In the genomic region with DNA sequence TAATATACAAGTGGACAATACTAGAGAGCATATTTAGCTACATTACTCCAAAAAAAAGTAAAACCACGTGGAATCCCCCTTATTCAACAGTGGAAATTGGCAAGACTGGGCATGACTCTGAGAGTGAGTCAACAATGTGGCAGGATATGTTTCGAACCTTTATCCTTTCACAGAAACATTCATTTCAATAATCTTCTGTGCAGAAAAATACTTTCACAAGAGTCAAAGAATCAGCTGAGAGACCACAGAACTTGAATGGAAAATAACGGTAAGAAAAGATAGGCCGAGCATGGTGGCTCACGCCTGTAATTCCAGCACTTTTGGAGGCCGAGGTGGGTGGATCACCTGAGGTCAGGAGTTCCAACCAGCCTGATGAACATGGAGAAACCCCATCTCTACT, we compare ENCODE assay signal across 1 cellular context.
TF ChIP-seq lines count a peak whose summit lies in the region.

No MANE protein-coding gene starts in this region.

TF ChIP-seq in GM12878, 131 proteins besides CTCF, POLR2A, EP300 and RAD21 (continued from another document and continues in another):
- TF ChIP-seq, protein P1, sequence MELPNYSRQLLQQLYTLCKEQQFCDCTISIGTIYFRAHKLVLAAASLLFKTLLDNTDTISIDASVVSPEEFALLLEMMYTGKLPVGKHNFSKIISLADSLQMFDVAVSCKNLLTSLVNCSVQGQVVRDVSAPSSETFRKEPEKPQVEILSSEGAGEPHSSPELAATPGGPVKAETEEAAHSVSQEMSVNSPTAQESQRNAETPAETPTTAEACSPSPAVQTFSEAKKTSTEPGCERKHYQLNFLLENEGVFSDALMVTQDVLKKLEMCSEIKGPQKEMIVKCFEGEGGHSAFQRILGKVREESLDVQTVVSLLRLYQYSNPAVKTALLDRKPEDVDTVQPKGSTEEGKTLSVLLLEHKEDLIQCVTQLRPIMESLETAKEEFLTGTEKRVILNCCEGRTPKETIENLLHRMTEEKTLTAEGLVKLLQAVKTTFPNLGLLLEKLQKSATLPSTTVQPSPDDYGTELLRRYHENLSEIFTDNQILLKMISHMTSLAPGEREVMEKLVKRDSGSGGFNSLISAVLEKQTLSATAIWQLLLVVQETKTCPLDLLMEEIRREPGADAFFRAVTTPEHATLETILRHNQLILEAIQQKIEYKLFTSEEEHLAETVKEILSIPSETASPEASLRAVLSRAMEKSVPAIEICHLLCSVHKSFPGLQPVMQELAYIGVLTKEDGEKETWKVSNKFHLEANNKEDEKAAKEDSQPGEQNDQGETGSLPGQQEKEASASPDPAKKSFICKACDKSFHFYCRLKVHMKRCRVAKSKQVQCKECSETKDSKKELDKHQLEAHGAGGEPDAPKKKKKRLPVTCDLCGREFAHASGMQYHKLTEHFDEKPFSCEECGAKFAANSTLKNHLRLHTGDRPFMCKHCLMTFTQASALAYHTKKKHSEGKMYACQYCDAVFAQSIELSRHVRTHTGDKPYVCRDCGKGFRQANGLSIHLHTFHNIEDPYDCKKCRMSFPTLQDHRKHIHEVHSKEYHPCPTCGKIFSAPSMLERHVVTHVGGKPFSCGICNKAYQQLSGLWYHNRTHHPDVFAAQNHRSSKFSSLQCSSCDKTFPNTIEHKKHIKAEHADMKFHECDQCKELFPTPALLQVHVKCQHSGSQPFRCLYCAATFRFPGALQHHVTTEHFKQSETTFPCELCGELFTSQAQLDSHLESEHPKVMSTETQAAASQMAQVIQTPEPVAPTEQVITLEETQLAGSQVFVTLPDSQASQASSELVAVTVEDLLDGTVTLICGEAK (IDR thresholded peaks at IDR 0.05; ENCODE audit: borderline replicate concordance), result no peak
- no peak for TF ChIP-seq MYB (IDR thresholded peaks at IDR 0.05; ENCODE audit: borderline replicate concordance, low read depth, low read length)
- TF ChIP-seq IKZF1 (conservative IDR thresholded peaks at IDR 0.05), result peak; percentile 75
- peak; percentile 55; the same call in 1 of the 2 replicates for TF ChIP-seq CREB1 (IDR thresholded peaks at IDR 0.05; ENCODE audit: low read depth)
- no peak for TF ChIP-seq EGR1 (IDR thresholded peaks at IDR 0.05; ENCODE audit: borderline replicate concordance in 1 of 2, low read depth in 2 of 2, low read length in 2 of 2)
- 0 out of 2 replicates have a peak, but pooled peaks have one; percentile 16 for TF ChIP-seq TCF12 (IDR thresholded peaks at IDR 0.05; ENCODE audit: low read depth, low read length)
- TF ChIP-seq, protein P2, sequence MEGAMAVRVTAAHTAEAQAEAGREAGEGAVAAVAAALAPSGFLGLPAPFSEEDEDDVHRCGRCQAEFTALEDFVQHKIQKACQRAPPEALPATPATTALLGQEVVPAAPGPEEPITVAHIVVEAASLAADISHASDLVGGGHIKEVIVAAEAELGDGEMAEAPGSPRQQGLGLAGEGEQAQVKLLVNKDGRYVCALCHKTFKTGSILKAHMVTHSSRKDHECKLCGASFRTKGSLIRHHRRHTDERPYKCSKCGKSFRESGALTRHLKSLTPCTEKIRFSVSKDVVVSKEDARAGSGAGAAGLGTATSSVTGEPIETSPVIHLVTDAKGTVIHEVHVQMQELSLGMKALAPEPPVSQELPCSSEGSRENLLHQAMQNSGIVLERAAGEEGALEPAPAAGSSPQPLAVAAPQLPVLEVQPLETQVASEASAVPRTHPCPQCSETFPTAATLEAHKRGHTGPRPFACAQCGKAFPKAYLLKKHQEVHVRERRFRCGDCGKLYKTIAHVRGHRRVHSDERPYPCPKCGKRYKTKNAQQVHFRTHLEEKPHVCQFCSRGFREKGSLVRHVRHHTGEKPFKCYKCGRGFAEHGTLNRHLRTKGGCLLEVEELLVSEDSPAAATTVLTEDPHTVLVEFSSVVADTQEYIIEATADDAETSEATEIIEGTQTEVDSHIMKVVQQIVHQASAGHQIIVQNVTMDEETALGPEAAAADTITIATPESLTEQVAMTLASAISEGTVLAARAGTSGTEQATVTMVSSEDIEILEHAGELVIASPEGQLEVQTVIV (IDR thresholded peaks at IDR 0.05; ENCODE audit: borderline replicate concordance, partially characterized antibody), result no peak
- TF ChIP-seq NFXL1 (IDR thresholded peaks at IDR 0.05; ENCODE audit: borderline replicate concordance), result no peak
- TF ChIP-seq EED (IDR thresholded peaks at IDR 0.05; ENCODE audit: low read depth), result peak; percentile 66; the same call in 1 of the 2 replicates
- TF ChIP-seq RELA (IDR thresholded peaks at IDR 0.05; ENCODE audit: borderline replicate concordance, partially characterized antibody), result peak; percentile 77
- TF ChIP-seq, protein P3, sequence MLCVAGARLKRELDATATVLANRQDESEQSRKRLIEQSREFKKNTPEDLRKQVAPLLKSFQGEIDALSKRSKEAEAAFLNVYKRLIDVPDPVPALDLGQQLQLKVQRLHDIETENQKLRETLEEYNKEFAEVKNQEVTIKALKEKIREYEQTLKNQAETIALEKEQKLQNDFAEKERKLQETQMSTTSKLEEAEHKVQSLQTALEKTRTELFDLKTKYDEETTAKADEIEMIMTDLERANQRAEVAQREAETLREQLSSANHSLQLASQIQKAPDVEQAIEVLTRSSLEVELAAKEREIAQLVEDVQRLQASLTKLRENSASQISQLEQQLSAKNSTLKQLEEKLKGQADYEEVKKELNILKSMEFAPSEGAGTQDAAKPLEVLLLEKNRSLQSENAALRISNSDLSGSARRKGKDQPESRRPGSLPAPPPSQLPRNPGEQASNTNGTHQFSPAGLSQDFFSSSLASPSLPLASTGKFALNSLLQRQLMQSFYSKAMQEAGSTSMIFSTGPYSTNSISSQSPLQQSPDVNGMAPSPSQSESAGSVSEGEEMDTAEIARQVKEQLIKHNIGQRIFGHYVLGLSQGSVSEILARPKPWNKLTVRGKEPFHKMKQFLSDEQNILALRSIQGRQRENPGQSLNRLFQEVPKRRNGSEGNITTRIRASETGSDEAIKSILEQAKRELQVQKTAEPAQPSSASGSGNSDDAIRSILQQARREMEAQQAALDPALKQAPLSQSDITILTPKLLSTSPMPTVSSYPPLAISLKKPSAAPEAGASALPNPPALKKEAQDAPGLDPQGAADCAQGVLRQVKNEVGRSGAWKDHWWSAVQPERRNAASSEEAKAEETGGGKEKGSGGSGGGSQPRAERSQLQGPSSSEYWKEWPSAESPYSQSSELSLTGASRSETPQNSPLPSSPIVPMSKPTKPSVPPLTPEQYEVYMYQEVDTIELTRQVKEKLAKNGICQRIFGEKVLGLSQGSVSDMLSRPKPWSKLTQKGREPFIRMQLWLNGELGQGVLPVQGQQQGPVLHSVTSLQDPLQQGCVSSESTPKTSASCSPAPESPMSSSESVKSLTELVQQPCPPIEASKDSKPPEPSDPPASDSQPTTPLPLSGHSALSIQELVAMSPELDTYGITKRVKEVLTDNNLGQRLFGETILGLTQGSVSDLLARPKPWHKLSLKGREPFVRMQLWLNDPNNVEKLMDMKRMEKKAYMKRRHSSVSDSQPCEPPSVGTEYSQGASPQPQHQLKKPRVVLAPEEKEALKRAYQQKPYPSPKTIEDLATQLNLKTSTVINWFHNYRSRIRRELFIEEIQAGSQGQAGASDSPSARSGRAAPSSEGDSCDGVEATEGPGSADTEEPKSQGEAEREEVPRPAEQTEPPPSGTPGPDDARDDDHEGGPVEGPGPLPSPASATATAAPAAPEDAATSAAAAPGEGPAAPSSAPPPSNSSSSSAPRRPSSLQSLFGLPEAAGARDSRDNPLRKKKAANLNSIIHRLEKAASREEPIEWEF (IDR thresholded peaks at IDR 0.05; ENCODE audit: insufficient replicate concordance, low read depth, low read length), result no peak
- no peak for TF ChIP-seq STAT1 (conservative IDR thresholded peaks at IDR 0.05)
- no peak for TF ChIP-seq CHD2 (IDR thresholded peaks at IDR 0.05; ENCODE audit: borderline replicate concordance, low read depth, low read length)
- no peak for TF ChIP-seq SPI1 (IDR thresholded peaks at IDR 0.05; ENCODE audit: borderline replicate concordance, insufficient read depth, low read depth, low read length)
- TF ChIP-seq, protein P4, sequence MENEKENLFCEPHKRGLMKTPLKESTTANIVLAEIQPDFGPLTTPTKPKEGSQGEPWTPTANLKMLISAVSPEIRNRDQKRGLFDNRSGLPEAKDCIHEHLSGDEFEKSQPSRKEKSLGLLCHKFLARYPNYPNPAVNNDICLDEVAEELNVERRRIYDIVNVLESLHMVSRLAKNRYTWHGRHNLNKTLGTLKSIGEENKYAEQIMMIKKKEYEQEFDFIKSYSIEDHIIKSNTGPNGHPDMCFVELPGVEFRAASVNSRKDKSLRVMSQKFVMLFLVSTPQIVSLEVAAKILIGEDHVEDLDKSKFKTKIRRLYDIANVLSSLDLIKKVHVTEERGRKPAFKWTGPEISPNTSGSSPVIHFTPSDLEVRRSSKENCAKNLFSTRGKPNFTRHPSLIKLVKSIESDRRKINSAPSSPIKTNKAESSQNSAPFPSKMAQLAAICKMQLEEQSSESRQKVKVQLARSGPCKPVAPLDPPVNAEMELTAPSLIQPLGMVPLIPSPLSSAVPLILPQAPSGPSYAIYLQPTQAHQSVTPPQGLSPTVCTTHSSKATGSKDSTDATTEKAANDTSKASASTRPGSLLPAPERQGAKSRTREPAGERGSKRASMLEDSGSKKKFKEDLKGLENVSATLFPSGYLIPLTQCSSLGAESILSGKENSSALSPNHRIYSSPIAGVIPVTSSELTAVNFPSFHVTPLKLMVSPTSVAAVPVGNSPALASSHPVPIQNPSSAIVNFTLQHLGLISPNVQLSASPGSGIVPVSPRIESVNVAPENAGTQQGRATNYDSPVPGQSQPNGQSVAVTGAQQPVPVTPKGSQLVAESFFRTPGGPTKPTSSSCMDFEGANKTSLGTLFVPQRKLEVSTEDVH (IDR thresholded peaks at IDR 0.05; ENCODE audit: low read depth, partially characterized antibody), result no peak
- TF ChIP-seq, protein P5, sequence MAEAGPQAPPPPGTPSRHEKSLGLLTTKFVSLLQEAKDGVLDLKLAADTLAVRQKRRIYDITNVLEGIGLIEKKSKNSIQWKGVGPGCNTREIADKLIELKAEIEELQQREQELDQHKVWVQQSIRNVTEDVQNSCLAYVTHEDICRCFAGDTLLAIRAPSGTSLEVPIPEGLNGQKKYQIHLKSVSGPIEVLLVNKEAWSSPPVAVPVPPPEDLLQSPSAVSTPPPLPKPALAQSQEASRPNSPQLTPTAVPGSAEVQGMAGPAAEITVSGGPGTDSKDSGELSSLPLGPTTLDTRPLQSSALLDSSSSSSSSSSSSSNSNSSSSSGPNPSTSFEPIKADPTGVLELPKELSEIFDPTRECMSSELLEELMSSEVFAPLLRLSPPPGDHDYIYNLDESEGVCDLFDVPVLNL (IDR thresholded peaks at IDR 0.05; ENCODE audit: low read depth, low read length), result no peak
- peak in 1 of 2 experiments; percentile 76; a peak in 1 of 4 replicates for TF ChIP-seq ETV6 (conservative IDR thresholded peaks at IDR 0.05 in 1 of 2, IDR thresholded peaks at IDR 0.05 in 1 of 2; ENCODE audit: borderline replicate concordance in 1 of 2, low read depth in 1 of 2)
- TF ChIP-seq JUND (IDR thresholded peaks at IDR 0.05; ENCODE audit: low read depth, low read length), result no peak
- TF ChIP-seq, protein P6, sequence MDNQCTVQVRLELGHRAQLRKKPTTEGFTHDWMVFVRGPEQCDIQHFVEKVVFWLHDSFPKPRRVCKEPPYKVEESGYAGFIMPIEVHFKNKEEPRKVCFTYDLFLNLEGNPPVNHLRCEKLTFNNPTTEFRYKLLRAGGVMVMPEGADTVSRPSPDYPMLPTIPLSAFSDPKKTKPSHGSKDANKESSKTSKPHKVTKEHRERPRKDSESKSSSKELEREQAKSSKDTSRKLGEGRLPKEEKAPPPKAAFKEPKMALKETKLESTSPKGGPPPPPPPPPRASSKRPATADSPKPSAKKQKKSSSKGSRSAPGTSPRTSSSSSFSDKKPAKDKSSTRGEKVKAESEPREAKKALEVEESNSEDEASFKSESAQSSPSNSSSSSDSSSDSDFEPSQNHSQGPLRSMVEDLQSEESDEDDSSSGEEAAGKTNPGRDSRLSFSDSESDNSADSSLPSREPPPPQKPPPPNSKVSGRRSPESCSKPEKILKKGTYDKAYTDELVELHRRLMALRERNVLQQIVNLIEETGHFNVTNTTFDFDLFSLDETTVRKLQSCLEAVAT (IDR thresholded peaks at IDR 0.05), result no peak
- no peak for TF ChIP-seq HDGF (IDR thresholded peaks at IDR 0.05)
- TF ChIP-seq CBX3 (IDR thresholded peaks at IDR 0.05; ENCODE audit: borderline replicate concordance, low read depth), result no peak
- TF ChIP-seq WRNIP1 (IDR thresholded peaks at IDR 0.05; ENCODE audit: borderline replicate concordance, low read depth, low read length), result no peak
- TF ChIP-seq, protein P7, sequence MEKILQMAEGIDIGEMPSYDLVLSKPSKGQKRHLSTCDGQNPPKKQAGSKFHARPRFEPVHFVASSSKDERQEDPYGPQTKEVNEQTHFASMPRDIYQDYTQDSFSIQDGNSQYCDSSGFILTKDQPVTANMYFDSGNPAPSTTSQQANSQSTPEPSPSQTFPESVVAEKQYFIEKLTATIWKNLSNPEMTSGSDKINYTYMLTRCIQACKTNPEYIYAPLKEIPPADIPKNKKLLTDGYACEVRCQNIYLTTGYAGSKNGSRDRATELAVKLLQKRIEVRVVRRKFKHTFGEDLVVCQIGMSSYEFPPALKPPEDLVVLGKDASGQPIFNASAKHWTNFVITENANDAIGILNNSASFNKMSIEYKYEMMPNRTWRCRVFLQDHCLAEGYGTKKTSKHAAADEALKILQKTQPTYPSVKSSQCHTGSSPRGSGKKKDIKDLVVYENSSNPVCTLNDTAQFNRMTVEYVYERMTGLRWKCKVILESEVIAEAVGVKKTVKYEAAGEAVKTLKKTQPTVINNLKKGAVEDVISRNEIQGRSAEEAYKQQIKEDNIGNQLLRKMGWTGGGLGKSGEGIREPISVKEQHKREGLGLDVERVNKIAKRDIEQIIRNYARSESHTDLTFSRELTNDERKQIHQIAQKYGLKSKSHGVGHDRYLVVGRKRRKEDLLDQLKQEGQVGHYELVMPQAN (conservative IDR thresholded peaks at IDR 0.05), result no peak
- TF ChIP-seq IKZF2 (IDR thresholded peaks at IDR 0.05), result peak; percentile 77 to 81; a peak in 2 of 4 replicates
- TF ChIP-seq SMARCA5 (IDR thresholded peaks at IDR 0.05), result no peak
- peak; percentile 87; the same call in 1 of the 2 replicates for TF ChIP-seq FOXM1 (IDR thresholded peaks at IDR 0.05; ENCODE audit: low read depth, low read length)
- TF ChIP-seq, protein P8, sequence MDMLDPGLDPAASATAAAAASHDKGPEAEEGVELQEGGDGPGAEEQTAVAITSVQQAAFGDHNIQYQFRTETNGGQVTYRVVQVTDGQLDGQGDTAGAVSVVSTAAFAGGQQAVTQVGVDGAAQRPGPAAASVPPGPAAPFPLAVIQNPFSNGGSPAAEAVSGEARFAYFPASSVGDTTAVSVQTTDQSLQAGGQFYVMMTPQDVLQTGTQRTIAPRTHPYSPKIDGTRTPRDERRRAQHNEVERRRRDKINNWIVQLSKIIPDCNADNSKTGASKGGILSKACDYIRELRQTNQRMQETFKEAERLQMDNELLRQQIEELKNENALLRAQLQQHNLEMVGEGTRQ (IDR thresholded peaks at IDR 0.05; ENCODE audit: borderline replicate concordance, low read depth, low read length), result no peak
- no peak for TF ChIP-seq TARDBP (IDR thresholded peaks at IDR 0.05; ENCODE audit: borderline replicate concordance)
- TF ChIP-seq SREBF1 (IDR thresholded peaks at IDR 0.05; ENCODE audit: low read length), result no peak
- TF ChIP-seq, protein P9, sequence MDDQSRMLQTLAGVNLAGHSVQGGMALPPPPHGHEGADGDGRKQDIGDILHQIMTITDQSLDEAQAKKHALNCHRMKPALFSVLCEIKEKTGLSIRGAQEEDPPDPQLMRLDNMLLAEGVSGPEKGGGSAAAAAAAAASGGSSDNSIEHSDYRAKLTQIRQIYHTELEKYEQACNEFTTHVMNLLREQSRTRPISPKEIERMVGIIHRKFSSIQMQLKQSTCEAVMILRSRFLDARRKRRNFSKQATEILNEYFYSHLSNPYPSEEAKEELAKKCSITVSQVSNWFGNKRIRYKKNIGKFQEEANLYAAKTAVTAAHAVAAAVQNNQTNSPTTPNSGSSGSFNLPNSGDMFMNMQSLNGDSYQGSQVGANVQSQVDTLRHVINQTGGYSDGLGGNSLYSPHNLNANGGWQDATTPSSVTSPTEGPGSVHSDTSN (IDR thresholded peaks at IDR 0.05; ENCODE audit: insufficient replicate concordance, low read depth, low read length), result peak; percentile 18
- TF ChIP-seq MXI1 (IDR thresholded peaks at IDR 0.05; ENCODE audit: low read depth, low read length), result no peak
- TF ChIP-seq RCOR1 (conservative IDR thresholded peaks at IDR 0.05; ENCODE audit: low read depth, low read length), result no peak
- peak; percentile 90 for TF ChIP-seq RUNX3 (IDR thresholded peaks at IDR 0.05; ENCODE audit: low read length)
